In the genomic region with DNA sequence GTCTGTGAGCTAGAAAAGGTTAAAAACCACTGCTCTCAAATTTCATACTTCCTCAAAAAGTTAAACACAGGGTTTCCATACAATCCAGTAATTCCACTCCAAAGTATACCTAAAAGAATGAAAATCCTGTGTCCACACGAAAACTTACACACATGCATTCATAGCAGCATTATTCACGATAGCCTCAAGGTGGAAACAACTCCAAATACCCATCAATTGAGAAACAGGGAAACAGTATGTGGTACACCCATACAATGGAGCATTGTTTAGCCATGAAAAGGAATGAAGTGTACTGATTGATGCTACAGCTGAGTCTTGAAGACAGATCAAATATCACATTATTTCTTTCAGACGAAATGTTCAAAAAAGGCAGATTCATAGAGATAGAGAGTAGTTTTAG, we compare ENCODE assay signal across 16 cellular contexts. TPM values are rescaled to one million over a fixed set of nuclear protein-coding genes. Genes with fewer than 3 reads are reported as not detected.
DNase-seq lines count a peak whose midpoint lies in the region; ATAC-seq and TF ChIP-seq lines count a peak whose summit lies in the region.
"Had no signal": no experiment of that assay in that cellular context is flagged by ENCODE, and none has a peak within 500 bp of the region (broad histone marks: within the 10 kb centered on the region; RNA-seq: fewer than 3 reads in every experiment).

No MANE protein-coding gene starts in this region.

- H3K9me3 Mint-ChIP-seq in T-cell, result peaks cover 13 to 22% (median 14%) of the 10 kb centered on the region in 3 donors

- CTCF ChIA-PET in mammary epithelial cell (lab: Charles Lee; ENCODE audit: low non-redundant PET) (no interaction called here), T-cell (lab: Charles Lee) (interaction anchor here in 1 of 2 donors (1.3 kb wide), 1 partner anchor 36 kb away, joined by 3 read pairs; no protein-coding TSS in a partner anchor)

- H3K4me3 Mint-ChIP-seq in T-cell, result peak overlapping the region; percentile 90 to 95 (median 90)

- H3K27ac ChIP-seq in mammary epithelial cell (ENCODE audit: insufficient read depth, low read depth, low read length) (peak overlapping the region; percentile 74), breast epithelium (no peak overlapping the region), gastrocnemius medialis (no peak overlapping the region)
- H3K27ac ChIP-seq in effector memory CD4-positive, alpha-beta T cell (ENCODE audit: insufficient read depth, low read length, poor library complexity, severe bottlenecking), result peak overlapping the region; percentile 85

- H3K4me1 Mint-ChIP-seq in T-cell, result peaks cover 83 to 93% (median 93%) of the 10 kb centered on the region in 3 donors

- no peaks in the 10 kb centered on the region for H3K27me3 Mint-ChIP-seq in T-cell

- dilution Hi-C loops in mammary epithelial cell (cut with HindIII; ENCODE audit: low sequenced_read_pairs), result no loop called here

- no peak overlapping the region for H3K9ac ChIP-seq in mammary epithelial cell (ENCODE audit: insufficient read depth, low read length)

- no peak overlapping the region for H3K4me2 ChIP-seq in mammary epithelial cell (ENCODE audit: insufficient read depth, low read depth, low read length)

- no peak overlapping the region for H3K4me3 ChIP-seq in mammary epithelial cell (replicated peaks in 1 of 3; ENCODE audit: insufficient read depth in 1 of 3, low read depth in 2 of 3, low read length in 3 of 3)
- no peak overlapping the region for H3K4me3 ChIP-seq in breast epithelium
- peak overlapping the region; percentile 56 for H3K4me3 ChIP-seq in effector memory CD4-positive, alpha-beta T cell (ENCODE audit: insufficient read depth, low read depth, low read length, poor library complexity, severe bottlenecking)
- H3K4me3 ChIP-seq in gastrocnemius medialis, result no peak overlapping the region
- H3K4me3 ChIP-seq: thyroid gland had no signal

- peaks cover 65% of the 10 kb centered on the region for H3K36me3 Mint-ChIP-seq in T-cell

- DNase-seq in mammary epithelial cell (peak; percentile 77), breast epithelium (ENCODE audit: low spot score in 2 of 2) (no peak), T-cell (no peak), gastrocnemius medialis (no peak), NCI-H524 (lab: John Stamatoyannopoulos, UW) (no peak), midbrain (lab: John Stamatoyannopoulos, UW) (no peak)
- DNase-seq in effector memory CD4-positive, alpha-beta T cell, result no peak
- DNase-seq: aorta; effector CD4-positive, alpha-beta T cell; head of caudate nucleus; NCI-H1417; NCI-H69; right cardiac atrium; SHP77 treated with DMSO at 0.1 percent for 48 hours; thyroid gland had no signal

- no peak for TF ChIP-seq POLR2A in breast epithelium (IDR thresholded peaks at IDR 0.05)
- TF ChIP-seq POLR2A in gastrocnemius medialis (IDR thresholded peaks at IDR 0.05), result no peak

- no TSS peak for BruUV-seq in mammary epithelial cell (replicated peaks; lab: Mats Ljungman, UMichigan)

- POLR2A ChIA-PET in T-cell (lab: Charles Lee), result no interaction called here

- peaks cover 8% of the 10 kb centered on the region for H3K36me3 ChIP-seq in mammary epithelial cell (ENCODE audit: insufficient read depth, low read length)
- H3K36me3 ChIP-seq in breast epithelium, result no peaks in the 10 kb centered on the region
- H3K36me3 ChIP-seq in effector memory CD4-positive, alpha-beta T cell (ENCODE audit: control insufficient read depth, insufficient read depth, low read length), result peaks cover 21% of the 10 kb centered on the region
- peaks cover 0 to 16% of the 10 kb centered on the region in 2 donors for H3K36me3 ChIP-seq in gastrocnemius medialis
- H3K36me3 ChIP-seq: thyroid gland had no signal

- H3K27me3 ChIP-seq in mammary epithelial cell (ENCODE audit: insufficient read depth, low read length) (no peaks in the 10 kb centered on the region), breast epithelium (no peaks in the 10 kb centered on the region), gastrocnemius medialis (no peaks in the 10 kb centered on the region)
- no peaks in the 10 kb centered on the region for H3K27me3 ChIP-seq in effector memory CD4-positive, alpha-beta T cell (replicated peaks; ENCODE audit: control insufficient read depth, insufficient read depth, low read length, poor library complexity, severe bottlenecking)
- H3K27me3 ChIP-seq: thyroid gland had no signal

- H3K79me2 ChIP-seq in mammary epithelial cell (ENCODE audit: insufficient read depth, low read length), result peaks cover 6% of the 10 kb centered on the region

- WGBS in mammary epithelial cell (ENCODE audit: low coverage, missing lambda C conversion rate), result 4% methylated on average over 3 of the region's 3 CpGs

- peak overlapping the region; percentile 99 to 100 for H3K27ac Mint-ChIP-seq in T-cell

- ATAC-seq in T-cell (replicated peaks in 1 of 4) (no peak), gastrocnemius medialis (no peak)
- ATAC-seq: HCT116, right cardiac atrium had no signal

- no peak overlapping the region for H2AFZ ChIP-seq in mammary epithelial cell (ENCODE audit: low read depth, low read length)

- in situ Hi-C loops in mammary epithelial cell (cut with MboI; ENCODE audit: low sequenced_read_pairs in 2 of 2) (no loop called here), gastrocnemius medialis (cut with MboI; ENCODE audit: low sequenced_read_pairs in 4 of 4) (no loop called here)

- TF ChIP-seq CTCF in mammary epithelial cell (conservative IDR thresholded peaks at IDR 0.05 in 1 of 2, IDR thresholded peaks at IDR 0.05 in 1 of 2; ENCODE audit: extremely low read depth in 1 of 2, insufficient read depth in 1 of 2, low read depth in 1 of 2, low read length in 2 of 2), result no peak
- TF ChIP-seq CTCF in breast epithelium (IDR thresholded peaks at IDR 0.05), result no peak
- TF ChIP-seq CTCF in gastrocnemius medialis (IDR thresholded peaks at IDR 0.05 in 4 of 5, conservative IDR thresholded peaks at IDR 0.05 in 1 of 5), result no peak

- intact Hi-C loops in mammary epithelial cell (cut with micrococcal nuclease), result loop anchor here (5.0 kb wide), 1 partner anchor 35 kb away; the partner anchor contains the start of gene UXS1
- intact Hi-C loops in breast epithelium (cut with DNase I; ENCODE audit: low total_unique reads), result no loop called here
- intact Hi-C loops in gastrocnemius medialis (cut with DNase I; ENCODE audit: low total_unique reads), result loop anchor here (5.0 kb wide), 1 partner anchor 40 kb away; no protein-coding TSS in a partner anchor

- no peaks in the 10 kb centered on the region for H3K9me3 ChIP-seq in mammary epithelial cell (replicated peaks; ENCODE audit: insufficient read depth, low read length)
- peaks cover 0 to 17% of the 10 kb centered on the region in 2 donors for H3K9me3 ChIP-seq in breast epithelium
- peaks cover 7% of the 10 kb centered on the region for H3K9me3 ChIP-seq in effector memory CD4-positive, alpha-beta T cell (ENCODE audit: control insufficient read depth, low read length)
- H3K9me3 ChIP-seq in gastrocnemius medialis, result no peaks in the 10 kb centered on the region
- H3K9me3 ChIP-seq: thyroid gland had no signal

- H3K4me1 ChIP-seq in mammary epithelial cell (ENCODE audit: insufficient read depth, low read length) (peaks cover 11% of the 10 kb centered on the region), breast epithelium (no peaks in the 10 kb centered on the region), gastrocnemius medialis (peaks cover 13 to 16% of the 10 kb centered on the region in 2 donors)
- peaks cover 47% of the 10 kb centered on the region for H3K4me1 ChIP-seq in effector memory CD4-positive, alpha-beta T cell (ENCODE audit: control insufficient read depth, insufficient read depth, low read length, poor library complexity, severe bottlenecking)

- H4K20me1 ChIP-seq in mammary epithelial cell (ENCODE audit: insufficient read depth, low read length), result no peaks in the 10 kb centered on the region

RNA-seq across cellular contexts. Expression of gene UXS1, which starts 36.7 kb away (rescaled TPM):
- total RNA-seq in mammary epithelial cell (10 to 100 TPM; 43.8 to 65.3 TPM), breast epithelium (10 to 100 TPM; 17.9 to 38.1 (median 30.5) TPM), T-cell (100 to 1,000 TPM in 4 of 5 donors, 10 to 100 TPM in 1; 90.8 to 167 (median 145) TPM), gastrocnemius medialis (10 to 100 TPM in 3 of 4 donors, 1 to 10 TPM in 1; 8.0 to 46.9 (median 18.4) TPM)
- 66.7 TPM for polyA plus RNA-seq in mammary epithelial cell
- polyA minus RNA-seq in mammary epithelial cell, result 38.4 TPM

Comparison
In these comparisons a context has a peak if more than half of its experiments do, and no peak if none do; other contexts are left out.
1. H3K27ac ChIP-seq: peak in mammary epithelial cell (single experiment) and effector memory CD4-positive, alpha-beta T cell (single experiment); none in breast epithelium (0 of 2) and gastrocnemius medialis (0 of 4).